Comparison of ENCODE assay signal across 1 cellular context in the genomic region with DNA sequence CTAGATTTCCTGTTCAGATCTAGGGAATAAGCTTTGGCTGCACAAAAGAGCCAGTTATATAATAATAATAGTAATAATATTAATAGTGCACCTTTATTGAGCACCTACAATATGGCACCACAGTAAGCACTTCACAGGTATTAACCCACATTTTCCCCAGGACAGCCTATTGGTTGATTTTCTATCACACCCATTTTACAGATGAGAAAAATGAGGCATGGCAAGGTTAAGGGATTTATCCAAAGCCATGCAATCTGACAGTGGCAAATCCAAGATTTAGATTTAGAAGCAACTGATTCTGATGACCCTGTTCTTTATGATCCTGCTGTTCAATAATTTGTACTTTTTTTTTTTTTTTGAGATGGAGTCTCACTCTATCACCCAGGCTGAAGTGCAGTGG.
TF ChIP-seq lines count a peak whose summit lies in the region.

No MANE protein-coding gene starts in this region.

TF ChIP-seq in HepG2, 621 proteins besides CTCF, POLR2A, EP300 and RAD21:
- TF ChIP-seq, protein P1, sequence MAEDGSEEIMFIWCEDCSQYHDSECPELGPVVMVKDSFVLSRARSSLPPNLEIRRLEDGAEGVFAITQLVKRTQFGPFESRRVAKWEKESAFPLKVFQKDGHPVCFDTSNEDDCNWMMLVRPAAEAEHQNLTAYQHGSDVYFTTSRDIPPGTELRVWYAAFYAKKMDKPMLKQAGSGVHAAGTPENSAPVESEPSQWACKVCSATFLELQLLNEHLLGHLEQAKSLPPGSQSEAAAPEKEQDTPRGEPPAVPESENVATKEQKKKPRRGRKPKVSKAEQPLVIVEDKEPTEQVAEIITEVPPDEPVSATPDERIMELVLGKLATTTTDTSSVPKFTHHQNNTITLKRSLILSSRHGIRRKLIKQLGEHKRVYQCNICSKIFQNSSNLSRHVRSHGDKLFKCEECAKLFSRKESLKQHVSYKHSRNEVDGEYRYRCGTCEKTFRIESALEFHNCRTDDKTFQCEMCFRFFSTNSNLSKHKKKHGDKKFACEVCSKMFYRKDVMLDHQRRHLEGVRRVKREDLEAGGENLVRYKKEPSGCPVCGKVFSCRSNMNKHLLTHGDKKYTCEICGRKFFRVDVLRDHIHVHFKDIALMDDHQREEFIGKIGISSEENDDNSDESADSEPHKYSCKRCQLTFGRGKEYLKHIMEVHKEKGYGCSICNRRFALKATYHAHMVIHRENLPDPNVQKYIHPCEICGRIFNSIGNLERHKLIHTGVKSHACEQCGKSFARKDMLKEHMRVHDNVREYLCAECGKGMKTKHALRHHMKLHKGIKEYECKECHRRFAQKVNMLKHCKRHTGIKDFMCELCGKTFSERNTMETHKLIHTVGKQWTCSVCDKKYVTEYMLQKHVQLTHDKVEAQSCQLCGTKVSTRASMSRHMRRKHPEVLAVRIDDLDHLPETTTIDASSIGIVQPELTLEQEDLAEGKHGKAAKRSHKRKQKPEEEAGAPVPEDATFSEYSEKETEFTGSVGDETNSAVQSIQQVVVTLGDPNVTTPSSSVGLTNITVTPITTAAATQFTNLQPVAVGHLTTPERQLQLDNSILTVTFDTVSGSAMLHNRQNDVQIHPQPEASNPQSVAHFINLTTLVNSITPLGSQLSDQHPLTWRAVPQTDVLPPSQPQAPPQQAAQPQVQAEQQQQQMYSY (CRISPR knock-in tag; IDR thresholded peaks at IDR 0.05), result no peak
- TF ChIP-seq ZNF274 (CRISPR knock-in tag; IDR thresholded peaks at IDR 0.05) (no peak), ZNF629 (CRISPR knock-in tag; conservative IDR thresholded peaks at IDR 0.05) (peak; percentile 62)
